ENCODE assay signal across 24 cellular contexts in genomic region chr3:9761919-9762318, GRCh38.
"Had no signal": no experiment of that assay in that cellular context is flagged by ENCODE, and none has a peak within 500 bp of the region (broad histone marks: within the 10 kb centered on the region; RNA-seq: fewer than 3 reads in every experiment).

No MANE protein-coding gene starts in this region.

- H3K4me1 Mint-ChIP-seq: nephron; neural progenitor cell; stimulated activated memory B cell treated with anti-CD40 and anti-IgM and Interleukin-4, amounts not matched to agents 10 μg/mL and 1 μg/mL and 100 μg/mL, for 72 hours had no signal

- DNase-seq: effector memory CD4-positive, alpha-beta T cell; esophagus squamous epithelium; foreskin melanocyte; glutamatergic neuron; heart right ventricle; hippocampal formation; left cardiac atrium; left lung; mesendoderm; midbrain; naive thymus-derived CD4-positive, alpha-beta T cell; sigmoid colon; stimulated activated CD4-positive, alpha-beta T cell treated with anti-CD3 and anti-CD28 coated beads, Interleukin-2, amount 100 ng/mL, for 24 hours; stimulated activated CD4-positive, alpha-beta T cell treated with anti-CD3 and anti-CD28 coated beads, Interleukin-4, amount 100 ng/mL, for 24 hours; stimulated activated naive CD8-positive, alpha-beta T cell treated with anti-CD3 and anti-CD28 coated beads, Interleukin-15, Interleukin-2, amounts not matched to agents 100 U/mL and 50 U/mL, for 24 hours; substantia nigra; testis; tibial artery had no signal

- H3K27ac ChIP-seq: esophagus squamous epithelium, heart right ventricle, left lung, neural progenitor cell, prostate gland, right atrium auricular region, sigmoid colon, testis, tibial artery had no signal

- H2AFZ ChIP-seq: neural progenitor cell had no signal

- H3K4me2 ChIP-seq: neural progenitor cell had no signal

- H3K4me1 ChIP-seq: prostate gland, testis, tibial artery had no signal

- H3K4me3 ChIP-seq: esophagus squamous epithelium, heart right ventricle, left lung, neural progenitor cell, prostate gland, right atrium auricular region, sigmoid colon, testis, tibial artery had no signal

- H3K27ac Mint-ChIP-seq: nephron; neural progenitor cell; stimulated activated memory B cell treated with anti-CD40 and anti-IgM and Interleukin-4, amounts not matched to agents 10 μg/mL and 1 μg/mL and 100 μg/mL, for 72 hours; type B pancreatic cell had no signal

- H3K36me3 ChIP-seq: neural progenitor cell had no signal

- H3K9ac ChIP-seq: neural progenitor cell had no signal

- H3K27me3 Mint-ChIP-seq: naive thymus-derived CD4-positive, alpha-beta T cell; stimulated activated memory B cell treated with anti-CD40 and anti-IgM and Interleukin-4, amounts not matched to agents 10 μg/mL and 1 μg/mL and 100 μg/mL, for 72 hours; type B pancreatic cell had no signal

- H3K27me3 ChIP-seq: esophagus squamous epithelium, heart right ventricle, left lung, neural progenitor cell, right atrium auricular region, sigmoid colon, testis, tibial artery had no signal

- H3K9me3 ChIP-seq: esophagus squamous epithelium, heart right ventricle, left lung, prostate gland, right atrium auricular region, sigmoid colon, testis, tibial artery had no signal

- ATAC-seq: heart right ventricle; left cardiac atrium; left lung; naive thymus-derived CD4-positive, alpha-beta T cell; stimulated activated memory B cell treated with anti-CD40 and anti-IgM and Interleukin-4, amounts not matched to agents 10 μg/mL and 1 μg/mL and 100 μg/mL, for 72 hours; stimulated activated naive CD8-positive, alpha-beta T cell treated with anti-CD3 and anti-CD28 coated beads, Interleukin-15, Interleukin-2, amounts not matched to agents 100 U/mL and 50 U/mL, for 24 hours had no signal

- H3K4me3 Mint-ChIP-seq: naive thymus-derived CD4-positive, alpha-beta T cell; nephron; neural progenitor cell; stimulated activated memory B cell treated with anti-CD40 and anti-IgM and Interleukin-4, amounts not matched to agents 10 μg/mL and 1 μg/mL and 100 μg/mL, for 72 hours; type B pancreatic cell had no signal

- H3K9me3 Mint-ChIP-seq: naive thymus-derived CD4-positive, alpha-beta T cell; nephron; neural progenitor cell; stimulated activated memory B cell treated with anti-CD40 and anti-IgM and Interleukin-4, amounts not matched to agents 10 μg/mL and 1 μg/mL and 100 μg/mL, for 72 hours; type B pancreatic cell had no signal
